Comparison of ENCODE assay signal across 1 cellular context in the genomic region with DNA sequence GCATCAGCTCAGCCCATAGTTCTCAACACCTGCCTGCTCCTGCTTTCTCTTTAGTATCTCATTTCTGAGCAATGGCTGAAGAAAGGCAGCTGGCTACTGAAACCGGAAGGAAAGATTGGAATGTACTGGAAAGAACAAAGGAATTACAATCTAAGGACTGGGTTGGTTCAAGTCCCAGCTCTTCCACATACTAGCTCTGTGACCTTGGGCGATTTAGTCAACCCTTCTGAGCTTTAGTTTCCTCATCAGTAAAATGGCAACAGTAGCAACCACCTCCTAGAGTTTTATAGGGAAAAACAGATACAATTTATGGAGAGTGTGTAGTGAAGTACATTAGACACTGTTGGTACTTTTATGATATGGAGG.
TF ChIP-seq lines count a peak whose summit lies in the region.

No MANE protein-coding gene starts in this region.

TF ChIP-seq in IMR-90, 13 proteins besides CTCF, POLR2A, EP300 and RAD21 (continued from another document):
- TF ChIP-seq, protein P1, sequence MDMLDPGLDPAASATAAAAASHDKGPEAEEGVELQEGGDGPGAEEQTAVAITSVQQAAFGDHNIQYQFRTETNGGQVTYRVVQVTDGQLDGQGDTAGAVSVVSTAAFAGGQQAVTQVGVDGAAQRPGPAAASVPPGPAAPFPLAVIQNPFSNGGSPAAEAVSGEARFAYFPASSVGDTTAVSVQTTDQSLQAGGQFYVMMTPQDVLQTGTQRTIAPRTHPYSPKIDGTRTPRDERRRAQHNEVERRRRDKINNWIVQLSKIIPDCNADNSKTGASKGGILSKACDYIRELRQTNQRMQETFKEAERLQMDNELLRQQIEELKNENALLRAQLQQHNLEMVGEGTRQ (IDR thresholded peaks at IDR 0.05; ENCODE audit: low read depth, low read length): no peak
- TF ChIP-seq MAFK (IDR thresholded peaks at IDR 0.05; ENCODE audit: low read depth, low read length) (no peak), MXI1 (IDR thresholded peaks at IDR 0.05; ENCODE audit: borderline replicate concordance, low read depth, low read length) (no peak), NFE2L2 (IDR thresholded peaks at IDR 0.05; ENCODE audit: low read depth, low read length) (no peak)
